Comparison of ENCODE assay signal across 8 cellular contexts in genomic region chr7:30134523-30135270, GRCh38. TPM values are rescaled to one million over a fixed set of nuclear protein-coding genes. Genes with fewer than 3 reads are reported as not detected.
DNase-seq lines count a peak whose midpoint lies in the region; TF ChIP-seq lines count a peak whose summit lies in the region.

Gene MTURN (plus strand): TSS chr7:30134986. CDS start chr7:30135137, 151 bp downstream.

- H3K27me3 Mint-ChIP-seq in activated naive CD8-positive, alpha-beta T cell = no peaks in the 10 kb centered on the region
- peaks cover 14% of the 10 kb centered on the region for H3K27me3 Mint-ChIP-seq in glutamatergic neuron (ENCODE audit: unreplicated experiment)

- H3K4me1 Mint-ChIP-seq in activated naive CD8-positive, alpha-beta T cell (ENCODE audit: low read depth) = peaks cover 9% of the 10 kb centered on the region
- no peaks in the 10 kb centered on the region for H3K4me1 Mint-ChIP-seq in glutamatergic neuron (ENCODE audit: low read depth, unreplicated experiment)

- TF ChIP-seq CTCF in HFF-Myc (IDR thresholded peaks at IDR 0.05; ENCODE audit: low read depth, low read length, missing control alignments) (no peak), glutamatergic neuron (IDR thresholded peaks at IDR 0.05; ENCODE audit: partially characterized antibody, unreplicated experiment) (no peak)

- H3K4me3 ChIP-seq in HFF-Myc (replicated peaks; ENCODE audit: low read depth, low read length) = peak within 1 kb of the TSS; percentile 81

- H3K27ac ChIP-seq in substantia nigra (ENCODE audit: low read depth, low read length, poor library complexity, severe bottlenecking) = peak within 1 kb of the TSS; percentile 97

- DNase-seq in GDM1 (lab: John Stamatoyannopoulos, UW) (peak; percentile 70), HFF-Myc (ENCODE audit: extremely low read depth, low read depth) (no peak), MV-4-11 (lab: John Stamatoyannopoulos, UW) (peak; percentile 49), SKM-1 (lab: John Stamatoyannopoulos, UW; ENCODE audit: unreplicated experiment) (peak; percentile 57), glutamatergic neuron (peak; percentile 92), occipital lobe (lab: John Stamatoyannopoulos, UW) (peak; percentile 82), substantia nigra (lab: John Stamatoyannopoulos, UW) (peak; percentile 43 to 96 (median 82))

- no peaks in the 10 kb centered on the region for H3K36me3 Mint-ChIP-seq in activated naive CD8-positive, alpha-beta T cell
- no peaks in the 10 kb centered on the region for H3K36me3 Mint-ChIP-seq in glutamatergic neuron (ENCODE audit: unreplicated experiment)

- peak within 1 kb of the TSS; percentile 84 for H3K27ac Mint-ChIP-seq in activated naive CD8-positive, alpha-beta T cell
- peak within 1 kb of the TSS; percentile 80 for H3K27ac Mint-ChIP-seq in glutamatergic neuron (ENCODE audit: unreplicated experiment)

- H3K9me3 Mint-ChIP-seq in activated naive CD8-positive, alpha-beta T cell (ENCODE audit: low read depth) = no peaks in the 10 kb centered on the region
- H3K9me3 Mint-ChIP-seq in glutamatergic neuron (ENCODE audit: unreplicated experiment) = peaks cover 11% of the 10 kb centered on the region

- H3K4me3 Mint-ChIP-seq in activated naive CD8-positive, alpha-beta T cell = peak within 1 kb of the TSS; percentile 88
- peak within 1 kb of the TSS; percentile 92 for H3K4me3 Mint-ChIP-seq in glutamatergic neuron (ENCODE audit: unreplicated experiment)

RNA-seq across cellular contexts. Expression of gene MTURN, which starts in this region (rescaled TPM):
- total RNA-seq in glutamatergic neuron (ENCODE audit: unreplicated experiment) (32.6 TPM), occipital lobe (388 TPM)

Comparison
In these comparisons a context has a peak if more than half of its experiments do, and no peak if none do; other contexts are left out.
1. RNA of gene MTURN (total RNA-seq): 388 TPM in occipital lobe (single experiment); 32.6 TPM in glutamatergic neuron (single experiment); every median in the first group is over 10 times any median in the second.